8 cellular contexts compared by ENCODE assay signal in the genomic region with DNA sequence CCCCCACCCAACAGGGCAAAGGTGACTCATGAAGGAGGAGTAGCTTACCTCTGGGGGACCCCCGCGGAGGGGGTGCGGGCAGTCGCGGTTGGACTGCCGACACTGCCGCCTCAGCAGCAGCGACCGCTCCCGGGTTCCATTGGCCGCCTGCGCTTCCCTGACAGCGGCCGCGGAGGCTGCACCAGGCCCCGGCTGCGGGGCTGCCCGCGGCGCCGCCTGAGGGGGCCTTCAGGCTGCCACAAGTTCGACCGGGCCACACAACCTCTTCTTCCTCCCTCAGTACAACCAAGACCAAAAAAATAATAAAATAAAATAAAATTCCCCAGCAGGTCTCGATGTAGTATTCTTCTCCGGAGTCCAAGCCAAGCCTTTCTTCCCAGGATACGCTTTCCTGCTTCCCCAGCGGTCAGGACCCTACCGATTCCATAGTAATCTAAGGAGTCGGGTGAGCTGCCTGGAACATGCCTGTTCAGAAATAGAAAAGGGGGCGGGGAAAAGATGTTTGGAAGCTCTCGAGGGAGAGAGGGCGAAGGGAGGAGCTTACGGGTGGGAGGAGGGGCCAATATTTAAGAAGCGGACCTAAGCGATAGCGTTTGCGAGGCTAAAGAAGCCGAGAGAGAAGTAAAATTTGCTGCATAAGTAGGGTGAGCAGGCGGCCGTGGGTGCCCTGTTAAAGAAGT. TPM values are rescaled to one million over a fixed set of nuclear protein-coding genes. Genes with fewer than 3 reads are reported as not detected.
A peak's percentile ranks its signal among the peaks of the same experiment; 100 is the strongest.
DNase-seq lines count a peak whose midpoint lies in the region; FAIRE-seq and TF ChIP-seq lines count a peak whose summit lies in the region.

PI4KB (minus strand) TSS at position 194 of the 680 bp plus-strand sequence. CDS start 10,935 bp downstream, outside the sequence.

- H3K4me3 ChIP-seq in SK-N-SH (ENCODE audit: low read depth in 2 of 2, low read length in 1 of 2) (peak within 1 kb of the TSS; percentile 65 to 68), neuron (ENCODE audit: low read length) (peak within 1 kb of the TSS; percentile 99)

- H3K4me1 ChIP-seq in SK-N-SH (ENCODE audit: control insufficient read depth in 1 of 2, insufficient read depth in 2 of 2, low read depth in 1 of 2, low read length in 1 of 2): peaks cover 5 to 12% of the 10 kb centered on the region in 2 experiments; a peak in 3 of 4 replicates
- peaks cover 18% of the 10 kb centered on the region for H3K4me1 ChIP-seq in neuron (ENCODE audit: insufficient read depth, low read length)

- H3F3A ChIP-seq in SK-N-SH (replicated peaks; ENCODE audit: insufficient read depth): no peaks in the 10 kb centered on the region

- TF ChIP-seq RAD21 in SK-N-SH (IDR thresholded peaks at IDR 0.05; ENCODE audit: low read length): no peak

- H3K27me3 ChIP-seq in SK-N-SH (ENCODE audit: insufficient read depth): no peaks in the 10 kb centered on the region
- no peaks in the 10 kb centered on the region for H3K27me3 ChIP-seq in neuron (ENCODE audit: insufficient read depth, low read length)

- CTCF ChIA-PET in HEK293T (lab: Yijun Ruan, JAX) (interaction anchor here (0.7 to 3.1 kb wide), 7 partner anchors 13 to 72 kb away, joined by 3 to 24 read pairs (median 4); partner anchors contain the start of gene PSMB4), SK-N-SH (lab: Yijun Ruan, JAX) (interaction anchor here (1.1 to 16.4 kb wide), 5 partner anchors 11 to 76 kb away, joined by 3 to 142 read pairs (median 6); no protein-coding TSS in a partner anchor)
- CTCF ChIA-PET in activated naive CD4-positive, alpha-beta T cell treated with anti-CD3 and anti-CD28 coated beads, Interleukin-2, amount 10 ng/mL, durations not matched to agents 7 days and 5 days (lab: Charles Lee): interaction anchor here (0.6 to 3.2 kb wide), 8 partner anchors 11 to 75 kb away, joined by 3 to 24 read pairs (median 4); no protein-coding TSS in a partner anchor

- no peaks in the 10 kb centered on the region for H4K20me1 ChIP-seq in SK-N-SH (ENCODE audit: insufficient read depth)

- H3K9me3 ChIP-seq in SK-N-SH (no peaks in the 10 kb centered on the region), neuron (ENCODE audit: low read length) (no peaks in the 10 kb centered on the region)

- H2AFZ ChIP-seq in SK-N-SH (ENCODE audit: low read depth) (peak within 1 kb of the TSS; percentile 93), neuron (ENCODE audit: low read depth, low read length) (peak within 1 kb of the TSS; percentile 59)

- H3K27me3 Mint-ChIP-seq in activated naive CD4-positive, alpha-beta T cell treated with anti-CD3 and anti-CD28 coated beads, Interleukin-2, amount 10 ng/mL, durations not matched to agents 7 days and 5 days: peaks cover 3% of the 10 kb centered on the region

- H3K27ac Mint-ChIP-seq in activated naive CD4-positive, alpha-beta T cell treated with anti-CD3 and anti-CD28 coated beads, Interleukin-2, amount 10 ng/mL, durations not matched to agents 7 days and 5 days: peak within 1 kb of the TSS; percentile 94

- no peaks in the 10 kb centered on the region for H3K9me3 Mint-ChIP-seq in activated naive CD4-positive, alpha-beta T cell treated with anti-CD3 and anti-CD28 coated beads, Interleukin-2, amount 10 ng/mL, durations not matched to agents 7 days and 5 days

- POLR2A ChIA-PET in HEK293T (lab: Yijun Ruan, JAX): interaction anchor here (0.6 to 2.9 kb wide), 15 partner anchors 11 to 709 kb away, joined by 3 to 89 read pairs (median 5); partner anchors contain the start of genes PSMB4, S100A11 and ZNF687
- POLR2A ChIA-PET in SK-N-SH (lab: Yijun Ruan, JAX): interaction anchor here (1.0 to 1.6 kb wide), 5 partner anchors 9 to 46 kb away, joined by 4 to 6 read pairs (median 4); no protein-coding TSS in a partner anchor

- no peaks in the 10 kb centered on the region for H3K9me2 ChIP-seq in SK-N-SH

- peak; percentile 100 for DNase-seq in ELR (ENCODE audit: low read depth)
- peak; percentile 96 for DNase-seq in HEK293T (ENCODE audit: extremely low spot score)
- DNase-seq in NCI-H1092 (lab: John Stamatoyannopoulos, UW): peak; percentile 99
- DNase-seq in SK-N-SH: peak; percentile 96
- peak; percentile 95 for DNase-seq in activated naive CD4-positive, alpha-beta T cell treated with anti-CD3 and anti-CD28 coated beads, Interleukin-2, amount 10 ng/mL, durations not matched to agents 7 days and 5 days
- peak; percentile 96 to 97 for DNase-seq in frontal cortex (ENCODE audit: low spot score in 2 of 2)
- peak; percentile 96 for DNase-seq in stromal cell of bone marrow (ENCODE audit: low read depth)

- under 1% methylated on average over 25 of the region's 40 CpGs for WGBS in SK-N-SH (ENCODE audit: low lambda C conversion rate)

- peak within 1 kb of the TSS; percentile 99 for H3K9ac ChIP-seq in SK-N-SH

- TF ChIP-seq CTCF in SK-N-SH (IDR thresholded peaks at IDR 0.05): no peak

- H3K4me2 ChIP-seq in SK-N-SH: peak within 1 kb of the TSS; percentile 85

- H3K27ac ChIP-seq in SK-N-SH (ENCODE audit: low read depth in 2 of 2, low read length in 1 of 2): peak within 1 kb of the TSS; percentile 92

- peaks cover 45% of the 10 kb centered on the region for H3K79me2 ChIP-seq in SK-N-SH (ENCODE audit: insufficient read depth)

- H3K4me1 Mint-ChIP-seq in activated naive CD4-positive, alpha-beta T cell treated with anti-CD3 and anti-CD28 coated beads, Interleukin-2, amount 10 ng/mL, durations not matched to agents 7 days and 5 days: peaks cover 39% of the 10 kb centered on the region

- H3K36me3 ChIP-seq in SK-N-SH (replicated peaks in 1 of 2; ENCODE audit: control insufficient read depth in 1 of 2, insufficient read depth in 2 of 2, low read length in 1 of 2): peaks cover 11 to 28% of the 10 kb centered on the region in 2 experiments
- H3K36me3 ChIP-seq in neuron (ENCODE audit: insufficient read depth, low read length): peaks cover 12% of the 10 kb centered on the region

- peak within 1 kb of the TSS; percentile 98 for H3K4me3 Mint-ChIP-seq in activated naive CD4-positive, alpha-beta T cell treated with anti-CD3 and anti-CD28 coated beads, Interleukin-2, amount 10 ng/mL, durations not matched to agents 7 days and 5 days

- H3K36me3 Mint-ChIP-seq in activated naive CD4-positive, alpha-beta T cell treated with anti-CD3 and anti-CD28 coated beads, Interleukin-2, amount 10 ng/mL, durations not matched to agents 7 days and 5 days: peaks cover 26% of the 10 kb centered on the region

- no peak for TF ChIP-seq EP300 in SK-N-SH (IDR thresholded peaks at IDR 0.05; ENCODE audit: borderline replicate concordance in 1 of 2, low read depth in 1 of 2, low read length in 1 of 2)

- no peak for FAIRE-seq in frontal cortex (lab: Jason Lieb, UNC)

TF ChIP-seq in HEK293T, 16 proteins besides CTCF, POLR2A, EP300 and RAD21:
- TF ChIP-seq FOXM1 (IDR thresholded peaks at IDR 0.05; ENCODE audit: borderline replicate concordance): no peak
- TF ChIP-seq SP1 (IDR thresholded peaks at IDR 0.05): no peak
- no peak for TF ChIP-seq FOXK2 (IDR thresholded peaks at IDR 0.05)
- no peak for TF ChIP-seq CTBP1 (IDR thresholded peaks at IDR 0.05; ENCODE audit: borderline replicate concordance)
- TF ChIP-seq LEF1 (IDR thresholded peaks at IDR 0.05; ENCODE audit: borderline replicate concordance): no peak
- no peak for TF ChIP-seq ZNF384 (IDR thresholded peaks at IDR 0.05)
- TF ChIP-seq, protein P1, sequence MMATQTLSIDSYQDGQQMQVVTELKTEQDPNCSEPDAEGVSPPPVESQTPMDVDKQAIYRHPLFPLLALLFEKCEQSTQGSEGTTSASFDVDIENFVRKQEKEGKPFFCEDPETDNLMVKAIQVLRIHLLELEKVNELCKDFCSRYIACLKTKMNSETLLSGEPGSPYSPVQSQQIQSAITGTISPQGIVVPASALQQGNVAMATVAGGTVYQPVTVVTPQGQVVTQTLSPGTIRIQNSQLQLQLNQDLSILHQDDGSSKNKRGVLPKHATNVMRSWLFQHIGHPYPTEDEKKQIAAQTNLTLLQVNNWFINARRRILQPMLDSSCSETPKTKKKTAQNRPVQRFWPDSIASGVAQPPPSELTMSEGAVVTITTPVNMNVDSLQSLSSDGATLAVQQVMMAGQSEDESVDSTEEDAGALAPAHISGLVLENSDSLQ (IDR thresholded peaks at IDR 0.05): 0 out of 2 replicates have a peak, but pooled peaks have one; percentile 7

TF ChIP-seq in SK-N-SH, 30 proteins besides CTCF, POLR2A, EP300 and RAD21 (continues in another document):
- no peak for TF ChIP-seq USF2 (IDR thresholded peaks at IDR 0.05; ENCODE audit: borderline replicate concordance, low read depth, low read length)
- TF ChIP-seq TEAD4 (IDR thresholded peaks at IDR 0.05; ENCODE audit: borderline replicate concordance, insufficient read depth): no peak
- peak; percentile 39 for TF ChIP-seq TAF1 (IDR thresholded peaks at IDR 0.05; ENCODE audit: borderline replicate concordance, low read depth, low read length)
- no peak for TF ChIP-seq YY1 (IDR thresholded peaks at IDR 0.05; ENCODE audit: low read depth)
- no peak for TF ChIP-seq SIN3A (IDR thresholded peaks at IDR 0.05; ENCODE audit: borderline replicate concordance, low read depth, low read length)
- TF ChIP-seq ZBTB33 (IDR thresholded peaks at IDR 0.05; ENCODE audit: borderline replicate concordance, low read depth): peak; percentile 14; the same call in 1 of the 2 replicates
- no peak for TF ChIP-seq GATA2 (CRISPR knock-in tag; IDR thresholded peaks at IDR 0.05)
- TF ChIP-seq GABPA (IDR thresholded peaks at IDR 0.05; ENCODE audit: low read depth): no peak

RNA-seq across cellular contexts. Expression of gene PI4KB, which starts in this region (rescaled TPM):
- polyA plus RNA-seq in SK-N-SH (2012; rRNA removed): 62.9 and 76.6 TPM in 2 replicates
- polyA plus RNA-seq in SK-N-SH (2012; cell fraction: cytosol; rRNA removed): 37.1 and 54.0 TPM in 2 replicates
- polyA plus RNA-seq in SK-N-SH (2012; cell fraction: nucleus; rRNA removed): 90.1 and 105 TPM in 2 replicates
- 28.5 TPM for total RNA-seq in frontal cortex

Comparison
In these comparisons a context has a peak if more than half of its experiments do, and no peak if none do; other contexts are left out.
1. Peak in every context shown above with its lines: DNase-seq, H3K4me3 ChIP-seq and H3K27ac ChIP-seq.